ENCODE assay signal across 26 cellular contexts in the genomic region with DNA sequence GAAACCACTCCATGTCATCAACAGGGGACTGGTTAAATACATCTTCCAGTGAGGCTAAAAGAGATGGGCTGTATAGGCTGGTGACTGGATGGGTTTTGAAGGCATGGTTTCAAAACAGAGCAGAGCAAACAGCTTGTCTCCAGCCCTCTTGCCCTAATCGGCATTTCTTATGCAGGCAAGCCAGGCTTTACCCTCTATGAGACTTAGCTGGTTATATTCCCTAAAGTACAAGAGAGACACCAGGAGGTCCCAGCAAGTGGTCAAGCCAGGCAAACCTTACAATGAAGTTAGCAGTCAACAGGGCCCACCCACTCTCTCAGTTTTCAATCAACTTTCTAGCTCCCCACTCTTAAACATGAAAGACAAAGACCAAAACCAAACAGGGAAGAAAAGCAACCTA.
"Had no signal": no experiment of that assay in that cellular context is flagged by ENCODE, and none has a peak within 500 bp of the region (broad histone marks: within the 10 kb centered on the region; RNA-seq: fewer than 3 reads in every experiment).

No MANE protein-coding gene starts in this region.

- H3K36me3 ChIP-seq: adrenal gland, brain microvascular endothelial cell, thyroid gland had no signal

- H3K27ac Mint-ChIP-seq: activated naive CD8-positive, alpha-beta T cell; activated T-helper 2 cell treated with anti-CD3 and anti-CD28 coated beads, Interferon-gamma antibody, Interleukin-2, Interleukin-4, amounts not matched to agents 10 μg/mL and 5 μg/mL and 100 μg/mL, durations not matched to agents 14 hours and 24 hours and 36 hours; effector memory CD8-positive, alpha-beta T cell; natural killer cell treated with Interleukin-12 subunit alpha and Interleukin-12 subunit beta and Interleukin-15 and Interleukin-18, amount 100 ng/mL, for 72 hours; stimulated activated naive CD8-positive, alpha-beta T cell treated with anti-CD3 and anti-CD28 coated beads, Interleukin-15, Interleukin-2, amounts not matched to agents 100 ng/mL and 50 ng/mL, for 24 hours had no signal

- DNase-seq: activated CD4-positive, alpha-beta T cell treated with anti-CD3 and anti-CD28 coated beads, Interleukin-2, amount 50 U/mL, for 4 hours; activated CD8-positive, alpha-beta memory T cell treated with anti-CD3 and anti-CD28 coated beads for 24 hours; activated CD8-positive, alpha-beta memory T cell treated with anti-CD3 and anti-CD28 coated beads, Interleukin-2, amount 50 U/mL, for 48 hours; activated naive CD4-positive, alpha-beta T cell; activated T-cell treated with anti-CD3 and anti-CD28 coated beads, Interleukin-2, amount 50 U/mL, for 4 hours; adrenal gland; brain microvascular endothelial cell; central memory CD4-positive, alpha-beta T cell; effector memory CD8-positive, alpha-beta T cell; hippocampal formation; kidney; left lung; midbrain; right cardiac atrium; stimulated activated CD4-positive, alpha-beta T cell treated with anti-CD3 and anti-CD28 coated beads, Interleukin-4, amount 100 ng/mL, for 4 hours; substantia nigra; T-helper 1 cell; thyroid gland had no signal

- H3K9me3 Mint-ChIP-seq: activated T-cell treated with anti-CD3 and anti-CD28 coated beads, Interleukin-2, amount 50 U/mL, for 4 hours; activated T-helper 2 cell treated with anti-CD3 and anti-CD28 coated beads, Interferon-gamma antibody, Interleukin-2, Interleukin-4, amounts not matched to agents 10 μg/mL and 5 μg/mL and 100 μg/mL, durations not matched to agents 14 hours and 24 hours and 36 hours; effector memory CD8-positive, alpha-beta T cell; natural killer cell treated with Interleukin-12 subunit alpha and Interleukin-12 subunit beta and Interleukin-15 and Interleukin-18, amount 100 ng/mL, for 72 hours; stimulated activated naive CD8-positive, alpha-beta T cell treated with anti-CD3 and anti-CD28 coated beads, Interleukin-15, Interleukin-2, amounts not matched to agents 100 ng/mL and 50 ng/mL, for 24 hours had no signal

- H2AFZ ChIP-seq: parathyroid adenoma had no signal

- H3K27me3 Mint-ChIP-seq: stimulated activated naive CD8-positive, alpha-beta T cell treated with anti-CD3 and anti-CD28 coated beads, Interleukin-15, Interleukin-2, amounts not matched to agents 100 ng/mL and 50 ng/mL, for 24 hours had no signal

- H3K4me3 Mint-ChIP-seq: activated naive CD8-positive, alpha-beta T cell; activated T-cell treated with anti-CD3 and anti-CD28 coated beads, Interleukin-2, amount 50 U/mL, for 4 hours; effector memory CD8-positive, alpha-beta T cell; natural killer cell treated with Interleukin-12 subunit alpha and Interleukin-12 subunit beta and Interleukin-15 and Interleukin-18, amount 100 ng/mL, for 72 hours; stimulated activated naive CD8-positive, alpha-beta T cell treated with anti-CD3 and anti-CD28 coated beads, Interleukin-15, Interleukin-2, amounts not matched to agents 100 ng/mL and 50 ng/mL, for 24 hours had no signal

- H3K36me3 Mint-ChIP-seq: natural killer cell treated with Interleukin-12 subunit alpha and Interleukin-12 subunit beta and Interleukin-15 and Interleukin-18, amount 100 ng/mL, for 72 hours had no signal

- H3K4me1 ChIP-seq: ascending aorta, esophagus muscularis mucosa, left lung, parathyroid adenoma, thyroid gland had no signal

- H3K4me3 ChIP-seq: adrenal gland, ascending aorta, esophagus muscularis mucosa, left lung, lung, thyroid gland had no signal

- ATAC-seq: activated T-cell treated with anti-CD3 and anti-CD28 coated beads, Interleukin-2, amount 50 U/mL, for 4 hours; effector memory CD8-positive, alpha-beta T cell; left lung; natural killer cell treated with Interleukin-12 subunit alpha and Interleukin-12 subunit beta and Interleukin-15 and Interleukin-18, amount 100 ng/mL, for 72 hours; right cardiac atrium had no signal

- H3K9ac ChIP-seq: parathyroid adenoma had no signal

- H3K27me3 ChIP-seq: adrenal gland, ascending aorta, brain microvascular endothelial cell, esophagus muscularis mucosa, left lung, thyroid gland had no signal

- H3K27ac ChIP-seq: adrenal gland, ascending aorta, brain microvascular endothelial cell, esophagus muscularis mucosa, left lung, parathyroid adenoma, thyroid gland had no signal

- H3K9me3 ChIP-seq: adrenal gland, ascending aorta, esophagus muscularis mucosa, left lung, thyroid gland had no signal

- H3K79me2 ChIP-seq: parathyroid adenoma had no signal
